ENCODE assay signal across 11 cellular contexts in genomic region chr5:67809589-67809988, GRCh38.
A peak's percentile ranks its signal among the peaks of the same experiment; 100 is the strongest.
DNase-seq lines count a peak whose midpoint lies in the region; ATAC-seq and TF ChIP-seq lines count a peak whose summit lies in the region.
"Had no signal": no experiment of that assay in that cellular context is flagged by ENCODE, and none has a peak within 500 bp of the region (broad histone marks: within the 10 kb centered on the region; RNA-seq: fewer than 3 reads in every experiment).

No MANE protein-coding gene starts in this region.

- peaks cover 5% of the 10 kb centered on the region for H3K9me3 Mint-ChIP-seq in mesothelial cell of epicardium
- H3K9me3 Mint-ChIP-seq: activated CD4-positive, alpha-beta memory T cell treated with anti-CD3 and anti-CD28 coated beads for 36 hours; activated naive CD4-positive, alpha-beta T cell treated with anti-CD3 and anti-CD28 coated beads for 36 hours; CD8-positive, alpha-beta T cell; T-helper 1 cell treated with Interleukin-12 subunit alpha and Interleukin-12 subunit beta and Interleukin-4 antibody, amounts not matched to agents 30 μg/mL and 1 μg/mL, for 36 hours had no signal

- H3K36me3 ChIP-seq in PC-3 (ENCODE audit: low read depth, low read length) (no peaks in the 10 kb centered on the region), aorta (ENCODE audit: control insufficient read depth in 1 of 2, insufficient read depth in 2 of 2, low read length in 1 of 2) (no peaks in the 10 kb centered on the region)

- POLR2A ChIA-PET in PC-3 (lab: Charles Lee; ENCODE audit: unreplicated experiment) = no interaction called here

- no peaks in the 10 kb centered on the region for H3K9me2 ChIP-seq in PC-3 (replicated peaks; ENCODE audit: low read length)

- intact Hi-C loops in PC-3 (cut with micrococcal nuclease) = no loop called here
- intact Hi-C loops in aorta (cut with DNase I) = loop anchor here in 1 of 2 donors (10.0 kb wide), 1 partner anchor 565 kb away; no protein-coding TSS in a partner anchor

- TF ChIP-seq CTCF in GM13977 (IDR thresholded peaks at IDR 0.05; ENCODE audit: extremely low read depth, insufficient read depth, missing control alignments) (no peak), mesothelial cell of epicardium (IDR thresholded peaks at IDR 0.05; ENCODE audit: unreplicated experiment) (no peak), PC-3 (conservative IDR thresholded peaks at IDR 0.05; ENCODE audit: low read depth, low read length) (no peak)

- no peaks in the 10 kb centered on the region for H3F3A ChIP-seq in PC-3 (ENCODE audit: low read length, unreplicated experiment)

- H3K27ac Mint-ChIP-seq in mesothelial cell of epicardium = peak overlapping the region; percentile 74
- H3K27ac Mint-ChIP-seq: activated CD4-positive, alpha-beta memory T cell treated with anti-CD3 and anti-CD28 coated beads for 36 hours; activated naive CD4-positive, alpha-beta T cell treated with anti-CD3 and anti-CD28 coated beads for 36 hours; CD8-positive, alpha-beta T cell; T-helper 1 cell treated with Interleukin-12 subunit alpha and Interleukin-12 subunit beta and Interleukin-4 antibody, amounts not matched to agents 30 μg/mL and 1 μg/mL, for 36 hours had no signal

- no peak overlapping the region for H3K4me3 ChIP-seq in PC-3 (ENCODE audit: low read length)
- no peak overlapping the region for H3K4me3 ChIP-seq in aorta (ENCODE audit: low read length in 2 of 2)

- in situ Hi-C loops in GM13977 (cut with MboI; ENCODE audit: low pct_unique_long_range_greater_than_20kb, low sequenced_read_pairs, unreplicated experiment) = no loop called here

- no peak overlapping the region for H3K4me2 ChIP-seq in PC-3 (ENCODE audit: low read length)

- CTCF ChIA-PET in PC-3 (lab: Charles Lee) = no interaction called here

- peak; percentile 39 for ATAC-seq in GM21737 (IDR thresholded peaks at IDR 0.05; ENCODE audit: unreplicated experiment)
- ATAC-seq in PC-3 = no peak
- ATAC-seq in aorta (ENCODE audit: low FRiP score) = no peak
- ATAC-seq: CD8-positive, alpha-beta T cell had no signal

- no peak overlapping the region for H3K4me3 Mint-ChIP-seq in mesothelial cell of epicardium
- H3K4me3 Mint-ChIP-seq: activated CD4-positive, alpha-beta memory T cell treated with anti-CD3 and anti-CD28 coated beads for 36 hours; activated naive CD4-positive, alpha-beta T cell treated with anti-CD3 and anti-CD28 coated beads for 36 hours; CD8-positive, alpha-beta T cell; T-helper 1 cell treated with Interleukin-12 subunit alpha and Interleukin-12 subunit beta and Interleukin-4 antibody, amounts not matched to agents 30 μg/mL and 1 μg/mL, for 36 hours had no signal

- H3K4me1 Mint-ChIP-seq in mesothelial cell of epicardium = peaks cover 15% of the 10 kb centered on the region

- H3K27ac ChIP-seq in PC-3 (ENCODE audit: low read length) (no peak overlapping the region), aorta (ENCODE audit: low read depth in 1 of 2, low read length in 2 of 2) (no peak overlapping the region)

- WGBS in aorta, 2 donors = 83 to 87% methylated on average over 5 of the region's 5 CpGs

- H2AFZ ChIP-seq in PC-3 (ENCODE audit: low read length) = no peak overlapping the region

- H4K20me1 ChIP-seq in PC-3 (ENCODE audit: low read length) = no peaks in the 10 kb centered on the region

- DNase-seq in GM13977 (ENCODE audit: low spot score) (peak; percentile 32), NCI-H2107 (lab: John Stamatoyannopoulos, UW) (peak; percentile 54), mesothelial cell of epicardium (ENCODE audit: low spot score in 2 of 2, unreplicated experiment in 2 of 2) (peak in 1 of 2 experiments; percentile 44), PC-3 (no peak), aorta (no peak), T-helper 1 cell (no peak)
- DNase-seq: activated CD4-positive, alpha-beta memory T cell treated with anti-CD3 and anti-CD28 coated beads for 36 hours; activated naive CD4-positive, alpha-beta T cell treated with anti-CD3 and anti-CD28 coated beads for 36 hours; CD8-positive, alpha-beta T cell had no signal

- peaks cover 4% of the 10 kb centered on the region for H3K27me3 Mint-ChIP-seq in mesothelial cell of epicardium (ENCODE audit: low read depth)

- no peak overlapping the region for H3K9ac ChIP-seq in PC-3 (ENCODE audit: low read length)

- BruUV-seq in PC-3 (replicated peaks; lab: Mats Ljungman, UMichigan) = no TSS peak

- no peaks in the 10 kb centered on the region for H3K79me2 ChIP-seq in PC-3 (ENCODE audit: low read length)

- H3K36me3 Mint-ChIP-seq in mesothelial cell of epicardium = no peaks in the 10 kb centered on the region
- H3K36me3 Mint-ChIP-seq: activated CD4-positive, alpha-beta memory T cell treated with anti-CD3 and anti-CD28 coated beads for 36 hours; CD8-positive, alpha-beta T cell had no signal

- H3K4me1 ChIP-seq in PC-3 (ENCODE audit: insufficient read depth, low read length) = no peaks in the 10 kb centered on the region
- H3K4me1 ChIP-seq in aorta (ENCODE audit: control insufficient read depth in 1 of 2, insufficient read depth in 2 of 2, low read length in 2 of 2) = peaks cover 12% of the 10 kb centered on the region in 2 donors

- H3K9me3 ChIP-seq in PC-3 (ENCODE audit: low read length) = no peaks in the 10 kb centered on the region
- H3K9me3 ChIP-seq in aorta (ENCODE audit: control insufficient read depth, low read length) = no peaks in the 10 kb centered on the region

- H3K27me3 ChIP-seq in PC-3 (ENCODE audit: low read length) (no peaks in the 10 kb centered on the region), aorta (ENCODE audit: control insufficient read depth in 1 of 2, insufficient read depth in 2 of 2, low read length in 1 of 2) (no peaks in the 10 kb centered on the region)

Comparison
In these comparisons a context has a peak if more than half of its experiments do, and no peak if none do; other contexts are left out.
1. DNase-seq: peak in GM13977 (single experiment) and NCI-H2107 (single experiment); none in PC-3 (single experiment), aorta (0 of 2) and T-helper 1 cell (0 of 5).